In the genomic region with DNA sequence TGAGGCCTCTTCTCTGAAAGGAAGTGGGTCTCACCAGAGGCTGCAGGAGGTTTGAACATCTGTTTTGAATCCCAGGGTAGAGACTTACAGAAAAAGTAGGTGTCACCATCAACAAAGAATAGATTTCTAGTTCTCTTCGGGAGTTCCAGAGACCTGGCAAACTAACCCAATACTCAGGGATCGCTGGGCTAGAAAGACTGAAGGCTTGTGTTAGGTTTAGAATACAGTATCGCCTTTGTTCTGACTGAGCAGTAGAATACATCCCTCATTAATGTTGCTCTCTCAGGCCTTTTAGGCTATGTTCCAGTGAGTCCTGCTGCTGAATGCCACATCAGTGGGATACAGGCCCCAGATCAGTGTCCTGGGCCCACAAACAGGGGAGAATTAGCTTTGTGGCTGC, we compare ENCODE assay signal across 1 cellular context.
TF ChIP-seq lines count a peak whose summit lies in the region.

No MANE protein-coding gene starts in this region.

TF ChIP-seq in liver, 16 proteins besides CTCF, POLR2A, EP300 and RAD21 (continued from another document):
- TF ChIP-seq JUND (IDR thresholded peaks at IDR 0.05) (no peak), FOXA1 (IDR thresholded peaks at IDR 0.05) (no peak), EGR1 (IDR thresholded peaks at IDR 0.05; ENCODE audit: low read depth in 2 of 2) (no peak), YY1 (IDR thresholded peaks at IDR 0.05) (no peak), HNF4A (conservative IDR thresholded peaks at IDR 0.05) (no peak)
- TF ChIP-seq, protein P1, sequence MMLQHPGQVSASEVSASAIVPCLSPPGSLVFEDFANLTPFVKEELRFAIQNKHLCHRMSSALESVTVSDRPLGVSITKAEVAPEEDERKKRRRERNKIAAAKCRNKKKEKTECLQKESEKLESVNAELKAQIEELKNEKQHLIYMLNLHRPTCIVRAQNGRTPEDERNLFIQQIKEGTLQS (IDR thresholded peaks at IDR 0.05): no peak
- TF ChIP-seq, protein P2, sequence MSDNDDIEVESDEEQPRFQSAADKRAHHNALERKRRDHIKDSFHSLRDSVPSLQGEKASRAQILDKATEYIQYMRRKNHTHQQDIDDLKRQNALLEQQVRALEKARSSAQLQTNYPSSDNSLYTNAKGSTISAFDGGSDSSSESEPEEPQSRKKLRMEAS (IDR thresholded peaks at IDR 0.05): no peak
